ENCODE assay signal across 23 cellular contexts in genomic region chr16:4265676-4266075, GRCh38. TPM values are rescaled to one million over a fixed set of nuclear protein-coding genes. Genes with fewer than 3 reads are reported as not detected.
DNase-seq lines count a peak whose midpoint lies in the region; ATAC-seq, FAIRE-seq and TF ChIP-seq lines count a peak whose summit lies in the region.
"Had no signal": no experiment of that assay in that cellular context is flagged by ENCODE, and none has a peak within 500 bp of the region (broad histone marks: within the 10 kb centered on the region; RNA-seq: fewer than 3 reads in every experiment).

No MANE protein-coding gene starts in this region.

- no peak overlapping the region for H2AFZ ChIP-seq in HepG2 (ENCODE audit: low read length)

- WGBS in HepG2 (ENCODE audit: low lambda C conversion rate) = 83% methylated on average over 6 of the region's 7 CpGs
- WGBS in right lobe of liver (ENCODE audit: insufficient coverage, low coverage, low lambda C conversion rate, missing lambda C conversion rate) = 56% methylated on average over 3 of the region's 7 CpGs

- H3K4me3 ChIP-seq in HepG2 (replicated peaks in 1 of 3; ENCODE audit: insufficient read depth in 1 of 3, low read depth in 2 of 3, low read length in 3 of 3) = no peak overlapping the region
- no peak overlapping the region for H3K4me3 ChIP-seq in right lobe of liver
- H3K4me3 ChIP-seq: BLaER1 treated with 17β-estradiol and CSF1 and Interleukin-3, amounts not matched to agents 10 nM and 100 nM; colonic mucosa; HAP-1 had no signal

- in situ Hi-C loops in HepG2 (cut with HindIII; ENCODE audit: extremely low pct_ligation_motif_present, low pct_unique_long_range_greater_than_20kb) = no loop called here

- H3K9me3 Mint-ChIP-seq in activated naive CD8-positive, alpha-beta T cell treated with anti-CD3 and anti-CD28 coated beads for 36 hours = no peaks in the 10 kb centered on the region
- H3K9me3 Mint-ChIP-seq in nephron (no peaks in the 10 kb centered on the region), type B pancreatic cell (no peaks in the 10 kb centered on the region)

- H3K36me3 Mint-ChIP-seq in activated naive CD8-positive, alpha-beta T cell treated with anti-CD3 and anti-CD28 coated beads for 36 hours = peaks cover 18% of the 10 kb centered on the region
- H3K36me3 Mint-ChIP-seq in nephron (ENCODE audit: low read depth) (peaks cover 12% of the 10 kb centered on the region), type B pancreatic cell (peaks cover 5% of the 10 kb centered on the region)

- ATAC-seq in HepG2 = no peak
- no peak for ATAC-seq in right lobe of liver
- ATAC-seq in GM21528 (IDR thresholded peaks at IDR 0.05; ENCODE audit: low FRiP score, unreplicated experiment) = no peak
- ATAC-seq: esophagus mucosa, foreskin keratinocyte had no signal

- POLR2A ChIA-PET in HepG2 (lab: Yijun Ruan, JAX) = interaction anchor here (1.5 kb wide), 1 partner anchor 62 kb away, joined by 6 read pairs; no protein-coding TSS in a partner anchor

- H3K4me2 ChIP-seq in HepG2 (ENCODE audit: low read depth, low read length) = no peak overlapping the region
- H3K4me2 ChIP-seq: BLaER1 treated with 17β-estradiol and CSF1 and Interleukin-3, amounts not matched to agents 10 nM and 100 nM had no signal

- no peaks in the 10 kb centered on the region for H3K27me3 ChIP-seq in HepG2 (ENCODE audit: control insufficient read depth in 1 of 2, insufficient read depth in 2 of 2, low read length in 2 of 2)
- H3K27me3 ChIP-seq in right lobe of liver = no peaks in the 10 kb centered on the region
- H3K27me3 ChIP-seq: BLaER1 treated with 17β-estradiol and CSF1 and Interleukin-3, amounts not matched to agents 10 nM and 100 nM; colonic mucosa; foreskin keratinocyte had no signal

- no peak overlapping the region for H3K9ac ChIP-seq in HepG2 (ENCODE audit: insufficient read depth, low read depth, low read length)

- peaks cover 15% of the 10 kb centered on the region for H3K4me1 Mint-ChIP-seq in activated naive CD8-positive, alpha-beta T cell treated with anti-CD3 and anti-CD28 coated beads for 36 hours
- H3K4me1 Mint-ChIP-seq in nephron = peaks cover 20% of the 10 kb centered on the region
- H3K4me1 Mint-ChIP-seq in type B pancreatic cell (ENCODE audit: unreplicated experiment) = peaks cover 16% of the 10 kb centered on the region

- FAIRE-seq in HepG2 (lab: Jason Lieb, UNC) = no peak
- FAIRE-seq: bronchial epithelial cell had no signal

- TF ChIP-seq RAD21 in HepG2 (CRISPR knock-in tag; IDR thresholded peaks at IDR 0.05) = no peak

- peaks cover 43% of the 10 kb centered on the region for H3K79me2 ChIP-seq in HepG2 (ENCODE audit: insufficient read depth, low read length)

- intact Hi-C loops in HepG2 (cut with micrococcal nuclease; ENCODE audit: unreplicated experiment) (no loop called here), right lobe of liver (cut with DNase I) (loop anchor here in 1 of 2 donors (10.0 kb wide), 1 partner anchor 281 kb away; no protein-coding TSS in a partner anchor)

- no peak for DNase-seq in HepG2 (ENCODE audit: low spot score)
- no peak for DNase-seq in right lobe of liver
- DNase-seq in activated naive CD8-positive, alpha-beta T cell treated with anti-CD3 and anti-CD28 coated beads for 36 hours = no peak
- no peak for DNase-seq in type B pancreatic cell (ENCODE audit: extremely low spot score, unreplicated experiment)
- no peak for DNase-seq in NCI-H2227 (lab: John Stamatoyannopoulos, UW; ENCODE audit: unreplicated experiment)
- DNase-seq in RPMI8226 = no peak
- DNase-seq: activated CD4-positive, alpha-beta T cell treated with anti-CD3 and anti-CD28 coated beads, Interleukin-2, amount 50 U/mL, for 4 hours; activated CD8-positive, alpha-beta memory T cell treated with anti-CD3 and anti-CD28 coated beads, Interleukin-2, amount 50 U/mL, for 4 hours; amniotic stem cell; colonic mucosa; effector memory CD4-positive, alpha-beta T cell; NCI-H1105; NCI-H2029 treated with DMSO at 0.1 percent for 48 hours; NCI-H345; NCI-H774 had no signal

- H3K27ac ChIP-seq in HepG2 (ENCODE audit: extremely low read length, insufficient read depth, low read length) (no peak overlapping the region), right lobe of liver (no peak overlapping the region)
- H3K27ac ChIP-seq: colonic mucosa, foreskin keratinocyte had no signal

- TF ChIP-seq POLR2A in HepG2 (IDR thresholded peaks at IDR 0.05; ENCODE audit: insufficient read depth in 1 of 2, low read depth in 2 of 2, low read length in 2 of 2) = no peak
- TF ChIP-seq POLR2A in right lobe of liver (IDR thresholded peaks at IDR 0.05) = no peak

- TF ChIP-seq CTCF in HepG2 (CRISPR knock-in tag; IDR thresholded peaks at IDR 0.05) (no peak), right lobe of liver (IDR thresholded peaks at IDR 0.05) (no peak), nephron (IDR thresholded peaks at IDR 0.05; ENCODE audit: unreplicated experiment in 3 of 3) (no peak), type B pancreatic cell (conservative IDR thresholded peaks at IDR 0.05) (no peak)

- H3K27ac Mint-ChIP-seq in activated naive CD8-positive, alpha-beta T cell treated with anti-CD3 and anti-CD28 coated beads for 36 hours = peak overlapping the region; percentile 52
- H3K27ac Mint-ChIP-seq in nephron (peak overlapping the region; percentile 78 to 92 (median 88)), type B pancreatic cell (peak overlapping the region; percentile 68)

- H4K20me1 ChIP-seq in HepG2 (ENCODE audit: insufficient read depth, low read length) = no peaks in the 10 kb centered on the region; the same call in 1 of the 2 replicates

- no TSS peak for BruUV-seq in HepG2 (replicated peaks; lab: Mats Ljungman, UMichigan)

- H3K4me1 ChIP-seq in HepG2 (ENCODE audit: insufficient read depth, low read length) (peaks cover 40% of the 10 kb centered on the region), right lobe of liver (peaks cover 0 to 3% (median 1%) of the 10 kb centered on the region in 4 donors)
- H3K4me1 ChIP-seq: foreskin keratinocyte had no signal

- no peak for TF ChIP-seq EP300 in HepG2 (IDR thresholded peaks at IDR 0.05; ENCODE audit: low read depth in 2 of 2, low read length in 2 of 2)
- no peak for TF ChIP-seq EP300 in HepG2 (CRISPR knock-in tag; IDR thresholded peaks at IDR 0.05; ENCODE audit: borderline replicate concordance)

- CTCF ChIA-PET in HepG2 (lab: Yijun Ruan, JAX; ENCODE audit: low intra/inter-chr PET ratio, low total read pairs) = no interaction called here

- H3K9me3 ChIP-seq in HepG2 (ENCODE audit: low read length) (no peaks in the 10 kb centered on the region), right lobe of liver (no peaks in the 10 kb centered on the region)
- H3K9me3 ChIP-seq: colonic mucosa, HAP-1 had no signal

- H3K27me3 Mint-ChIP-seq in activated naive CD8-positive, alpha-beta T cell treated with anti-CD3 and anti-CD28 coated beads for 36 hours = no peaks in the 10 kb centered on the region
- H3K27me3 Mint-ChIP-seq in nephron (ENCODE audit: low read depth) = no peaks in the 10 kb centered on the region
- H3K27me3 Mint-ChIP-seq in type B pancreatic cell = no peaks in the 10 kb centered on the region

- H3K36me3 ChIP-seq in HepG2 (replicated peaks in 1 of 2; ENCODE audit: control insufficient read depth in 1 of 2, insufficient read depth in 2 of 2, low read length in 2 of 2) (peaks cover 6 to 19% of the 10 kb centered on the region in 2 experiments), right lobe of liver (peaks cover 0 to 9% (median 0%) of the 10 kb centered on the region in 4 donors)
- H3K36me3 ChIP-seq: colonic mucosa had no signal

- H3K4me3 Mint-ChIP-seq in activated naive CD8-positive, alpha-beta T cell treated with anti-CD3 and anti-CD28 coated beads for 36 hours = no peak overlapping the region
- H3K4me3 Mint-ChIP-seq in nephron (no peak overlapping the region), type B pancreatic cell (no peak overlapping the region)

RNA-seq across cellular contexts. Expression of gene TFAP4, which starts 7.1 kb away (rescaled TPM):
- total RNA-seq in HepG2 (2016; rRNA removed; fragmentation: Illumina TruSeq; extraction: Trizol) = 10.4 and 12.2 TPM in 2 replicates
- total RNA-seq in HepG2 (2016; cell fraction: cytosol; rRNA removed; fragmentation: Illumina TruSeq; extraction: Trizol; ENCODE audit: low read depth) = 22.0 and 26.0 TPM in 2 replicates
- 8.6 and 13.4 TPM in 2 replicates for total RNA-seq in HepG2 (2016; cell fraction: insoluble cytoplasmic fraction; rRNA removed; fragmentation: Illumina TruSeq; extraction: Trizol)
- 16.4 and 17.5 TPM in 2 replicates for total RNA-seq in HepG2 (2016; cell fraction: membrane; rRNA removed; fragmentation: Illumina TruSeq; extraction: Trizol)
- 6.4 and 7.5 TPM in 2 replicates for total RNA-seq in HepG2 (2016; cell fraction: nucleus; rRNA removed; fragmentation: Illumina TruSeq; extraction: Trizol)
- polyA plus RNA-seq in HepG2 (2011; rRNA removed) = 13.0 and 15.6 TPM in 2 replicates
- polyA plus RNA-seq in HepG2 (2011; cell fraction: cytosol; rRNA removed) = 4.7 and 8.9 TPM in 2 replicates
- 12.3 and 16.1 TPM in 2 replicates for polyA plus RNA-seq in HepG2 (2011; cell fraction: nucleus; rRNA removed)
- 9.9 and 12.9 TPM in 2 replicates for polyA plus RNA-seq in HepG2 (2012)
- 4.9 and 5.3 TPM in 2 replicates for polyA plus RNA-seq in HepG2 (2016; cell fraction: cytosol; fragmentation: Illumina TruSeq; extraction: Trizol; ENCODE audit: low read depth)
- 13.4 and 17.4 TPM in 2 replicates for polyA plus RNA-seq in HepG2 (2016; cell fraction: insoluble cytoplasmic fraction; fragmentation: Illumina TruSeq; extraction: Trizol; ENCODE audit: low read depth)
- polyA plus RNA-seq in HepG2 (2016; cell fraction: membrane; fragmentation: Illumina TruSeq; extraction: Trizol; ENCODE audit: low read depth) = 7.5 and 7.9 TPM in 2 replicates
- polyA plus RNA-seq in HepG2 (2016; cell fraction: nucleus; fragmentation: Illumina TruSeq; extraction: Trizol; ENCODE audit: insufficient read depth, low read depth) = 20.3 and 24.4 TPM in 2 replicates
- 36.2 and 88.6 TPM in 2 replicates for polyA minus RNA-seq in HepG2 (2011; rRNA and poly(A)+ RNA removed; ENCODE audit: low replicate concordance)
- 18.4 and 24.2 TPM in 2 replicates for polyA minus RNA-seq in HepG2 (2011; cell fraction: cytosol; rRNA and poly(A)+ RNA removed)
- polyA minus RNA-seq in HepG2 (2011; cell fraction: nucleus; rRNA and poly(A)+ RNA removed) = 6.2 and 8.5 TPM in 2 replicates
- 1 to 10 TPM; 2.6 to 5.8 (median 3.7) TPM for total RNA-seq in right lobe of liver
- 10 to 100 TPM; 44.2 to 44.9 TPM for total RNA-seq in activated naive CD8-positive, alpha-beta T cell treated with anti-CD3 and anti-CD28 coated beads for 36 hours
- total RNA-seq in type B pancreatic cell (ENCODE audit: low replicate concordance) = 11.8 and 27.0 TPM in 2 replicates

RNA-seq across cellular contexts. Expression of gene SRL, which starts 23.8 kb away (rescaled TPM):
- total RNA-seq in HepG2 (2016; rRNA removed; fragmentation: Illumina TruSeq; extraction: Trizol) = not detected in 2 replicates
- total RNA-seq in HepG2 (2016; cell fraction: cytosol; rRNA removed; fragmentation: Illumina TruSeq; extraction: Trizol; ENCODE audit: low read depth) = not detected in 2 replicates
- 0.02 TPM in 1 of 2 replicates, not detected in the other for total RNA-seq in HepG2 (2016; cell fraction: insoluble cytoplasmic fraction; rRNA removed; fragmentation: Illumina TruSeq; extraction: Trizol)
- not detected in 2 replicates for total RNA-seq in HepG2 (2016; cell fraction: membrane; rRNA removed; fragmentation: Illumina TruSeq; extraction: Trizol)
- total RNA-seq in HepG2 (2016; cell fraction: nucleus; rRNA removed; fragmentation: Illumina TruSeq; extraction: Trizol) = not detected in 2 replicates
- polyA plus RNA-seq in HepG2 (2011; rRNA removed) = 0.04 and 0.05 TPM in 2 replicates
- 0.04 and 0.05 TPM in 2 replicates for polyA plus RNA-seq in HepG2 (2011; cell fraction: cytosol; rRNA removed)
- polyA plus RNA-seq in HepG2 (2011; cell fraction: nucleus; rRNA removed) = 0.03 and 0.05 TPM in 2 replicates
- 0.05 and 0.16 TPM in 2 replicates for polyA plus RNA-seq in HepG2 (2012)
- not detected in 2 replicates for polyA plus RNA-seq in HepG2 (2016; cell fraction: cytosol; fragmentation: Illumina TruSeq; extraction: Trizol; ENCODE audit: low read depth)
- not detected in 2 replicates for polyA plus RNA-seq in HepG2 (2016; cell fraction: insoluble cytoplasmic fraction; fragmentation: Illumina TruSeq; extraction: Trizol; ENCODE audit: low read depth)
- polyA plus RNA-seq in HepG2 (2016; cell fraction: membrane; fragmentation: Illumina TruSeq; extraction: Trizol; ENCODE audit: low read depth) = not detected in 2 replicates
- not detected in 2 replicates for polyA plus RNA-seq in HepG2 (2016; cell fraction: nucleus; fragmentation: Illumina TruSeq; extraction: Trizol; ENCODE audit: insufficient read depth, low read depth)
- polyA minus RNA-seq in HepG2 (2011; rRNA and poly(A)+ RNA removed; ENCODE audit: low replicate concordance) = 0.08 TPM in 1 of 2 replicates, not detected in the other
- polyA minus RNA-seq in HepG2 (2011; cell fraction: cytosol; rRNA and poly(A)+ RNA removed) = not detected in 2 replicates
- polyA minus RNA-seq in HepG2 (2011; cell fraction: nucleus; rRNA and poly(A)+ RNA removed) = not detected in 2 replicates
- under 1 TPM; 0.18 to 0.62 (median 0.28) TPM for total RNA-seq in right lobe of liver
- not detected for total RNA-seq in activated naive CD8-positive, alpha-beta T cell treated with anti-CD3 and anti-CD28 coated beads for 36 hours
- 1.2 TPM in 1 of 2 replicates, not detected in the other for total RNA-seq in type B pancreatic cell (ENCODE audit: low replicate concordance)
- total RNA-seq: bronchial epithelial cell, foreskin keratinocyte had no signal
- polyA plus RNA-seq: foreskin keratinocyte, neural cell had no signal

RNA-seq across cellular contexts. Expression of gene GLIS2, which starts 50.2 kb away (rescaled TPM):
- total RNA-seq in HepG2 (2016; rRNA removed; fragmentation: Illumina TruSeq; extraction: Trizol) (0.24 and 0.29 TPM in 2 replicates), right lobe of liver (1 to 10 TPM in 5 of 6 experiments, under 1 TPM in 1; 0.79 to 2.6 (median 1.4) TPM), type B pancreatic cell (ENCODE audit: low replicate concordance) (13.1 and 23.0 TPM in 2 replicates)
- total RNA-seq in HepG2 (2016; cell fraction: cytosol; rRNA removed; fragmentation: Illumina TruSeq; extraction: Trizol; ENCODE audit: low read depth) = 1.0 and 1.1 TPM in 2 replicates
- total RNA-seq in HepG2 (2016; cell fraction: insoluble cytoplasmic fraction; rRNA removed; fragmentation: Illumina TruSeq; extraction: Trizol) = 0.18 and 0.30 TPM in 2 replicates
- total RNA-seq in HepG2 (2016; cell fraction: membrane; rRNA removed; fragmentation: Illumina TruSeq; extraction: Trizol) = 0.59 and 0.65 TPM in 2 replicates
- 0.34 and 0.63 TPM in 2 replicates for total RNA-seq in HepG2 (2016; cell fraction: nucleus; rRNA removed; fragmentation: Illumina TruSeq; extraction: Trizol)
- polyA plus RNA-seq in HepG2 (2011; rRNA removed) = 0.28 and 0.39 TPM in 2 replicates
- polyA plus RNA-seq in HepG2 (2011; cell fraction: cytosol; rRNA removed) = 0.17 and 0.18 TPM in 2 replicates
- polyA plus RNA-seq in HepG2 (2011; cell fraction: nucleus; rRNA removed) = 1.1 and 1.3 TPM in 2 replicates
- polyA plus RNA-seq in HepG2 (2012) = 0.91 and 2.0 TPM in 2 replicates
- polyA plus RNA-seq in HepG2 (2016; cell fraction: cytosol; fragmentation: Illumina TruSeq; extraction: Trizol; ENCODE audit: low read depth) = 0.27 and 0.43 TPM in 2 replicates
- 0.70 and 0.86 TPM in 2 replicates for polyA plus RNA-seq in HepG2 (2016; cell fraction: insoluble cytoplasmic fraction; fragmentation: Illumina TruSeq; extraction: Trizol; ENCODE audit: low read depth)
- 1.3 and 1.4 TPM in 2 replicates for polyA plus RNA-seq in HepG2 (2016; cell fraction: membrane; fragmentation: Illumina TruSeq; extraction: Trizol; ENCODE audit: low read depth)
- polyA plus RNA-seq in HepG2 (2016; cell fraction: nucleus; fragmentation: Illumina TruSeq; extraction: Trizol; ENCODE audit: insufficient read depth, low read depth) = 1.6 and 1.8 TPM in 2 replicates
- polyA minus RNA-seq in HepG2 (2011; rRNA and poly(A)+ RNA removed; ENCODE audit: low replicate concordance) = 0.44 and 3.2 TPM in 2 replicates
- polyA minus RNA-seq in HepG2 (2011; cell fraction: cytosol; rRNA and poly(A)+ RNA removed) = 0.18 and 0.99 TPM in 2 replicates
- 0.25 and 0.52 TPM in 2 replicates for polyA minus RNA-seq in HepG2 (2011; cell fraction: nucleus; rRNA and poly(A)+ RNA removed)
- total RNA-seq in activated naive CD8-positive, alpha-beta T cell treated with anti-CD3 and anti-CD28 coated beads for 36 hours = under 1 TPM; 0.08 to 0.16 TPM
